20 cellular contexts compared by ENCODE assay signal in genomic region chr1:214419650-214420049, GRCh38.
DNase-seq lines count a peak whose midpoint lies in the region; ATAC-seq and TF ChIP-seq lines count a peak whose summit lies in the region.
"Had no signal": no experiment of that assay in that cellular context is flagged by ENCODE, and none has a peak within 500 bp of the region (broad histone marks: within the 10 kb centered on the region; RNA-seq: fewer than 3 reads in every experiment).

No MANE protein-coding gene starts in this region.

- H3K36me3 Mint-ChIP-seq in endodermal cell (ENCODE audit: low read depth) (peaks cover 7% of the 10 kb centered on the region), mesothelial cell of epicardium (peaks cover 1% of the 10 kb centered on the region)
- H3K36me3 Mint-ChIP-seq: memory B cell had no signal

- H3K27ac Mint-ChIP-seq in endodermal cell (peak overlapping the region; percentile 71), mesothelial cell of epicardium (peak overlapping the region; percentile 78)
- H3K27ac Mint-ChIP-seq: activated T-helper 1 cell treated with anti-CD3 and anti-CD28 coated beads, Interleukin-12 subunit alpha, Interleukin-12 subunit beta, Interleukin-2, Interleukin-4 antibody, amounts not matched to agents 30 ng/mL and 10 ng/mL and 1 ng/mL, durations not matched to agents 14 hours and 24 hours and 36 hours; memory B cell; stimulated activated naive CD8-positive, alpha-beta T cell treated with anti-CD3 and anti-CD28 coated beads, Interleukin-15, Interleukin-2, amounts not matched to agents 100 ng/mL and 50 ng/mL, for 24 hours; T-helper 17 cell had no signal

- no peak overlapping the region for H3K9ac ChIP-seq in endodermal cell (ENCODE audit: extremely low read depth, low read length, poor library complexity, severe bottlenecking)

- H3K4me1 Mint-ChIP-seq in endodermal cell (peaks cover 52% of the 10 kb centered on the region), mesothelial cell of epicardium (peaks cover 60% of the 10 kb centered on the region)
- H3K4me1 Mint-ChIP-seq: memory B cell, T-helper 17 cell had no signal

- no peaks in the 10 kb centered on the region for H3K9me3 ChIP-seq in endodermal cell (ENCODE audit: control insufficient read depth, low read length)
- H3K9me3 ChIP-seq: neutrophil had no signal

- H3K4me1 ChIP-seq in endodermal cell (ENCODE audit: control insufficient read depth, insufficient read depth, low read length) = peaks cover 19% of the 10 kb centered on the region

- no peaks in the 10 kb centered on the region for H3K36me3 ChIP-seq in endodermal cell (ENCODE audit: control insufficient read depth, insufficient read depth, low read length)
- H3K36me3 ChIP-seq: neutrophil had no signal

- no peak overlapping the region for H3K27ac ChIP-seq in endodermal cell (ENCODE audit: low read depth, low read length)
- H3K27ac ChIP-seq: neutrophil had no signal

- ATAC-seq in HG03196 (IDR thresholded peaks at IDR 0.05; ENCODE audit: unreplicated experiment) (no peak), GM18520 (IDR thresholded peaks at IDR 0.05; ENCODE audit: unreplicated experiment) (no peak), GM21717 (IDR thresholded peaks at IDR 0.05; ENCODE audit: unreplicated experiment) (no peak)
- ATAC-seq: right cardiac atrium, T-helper 17 cell had no signal

- no peak for TF ChIP-seq CTCF in endodermal cell (conservative IDR thresholded peaks at IDR 0.05)
- TF ChIP-seq CTCF in mesothelial cell of epicardium (IDR thresholded peaks at IDR 0.05; ENCODE audit: unreplicated experiment) = no peak

- H3K27me3 Mint-ChIP-seq in endodermal cell (ENCODE audit: insufficient read depth) (no peaks in the 10 kb centered on the region), mesothelial cell of epicardium (ENCODE audit: low read depth) (no peaks in the 10 kb centered on the region)

- DNase-seq in OCI-M1 (lab: John Stamatoyannopoulos, UW) = peak; percentile 66
- peak; percentile 71 for DNase-seq in endodermal cell
- DNase-seq in mesothelial cell of epicardium (ENCODE audit: low spot score in 2 of 2, unreplicated experiment in 2 of 2) = no peak
- DNase-seq in kidney tubule cell (ENCODE audit: low spot score) = no peak
- DNase-seq: activated CD8-positive, alpha-beta memory T cell treated with anti-CD3 and anti-CD28 coated beads for 24 hours; COR-L47; glutamatergic neuron; Kasumi-1; NCI-H69; right cardiac atrium; SIG-M5; stimulated activated CD4-positive, alpha-beta T cell treated with anti-CD3 and anti-CD28 coated beads, Interleukin-1b, Interleukin-23, amount 100 ng/mL, for 48 hours; T-helper 17 cell had no signal

- no peak overlapping the region for H3K4me3 Mint-ChIP-seq in endodermal cell
- no peak overlapping the region for H3K4me3 Mint-ChIP-seq in mesothelial cell of epicardium
- H3K4me3 Mint-ChIP-seq: activated T-helper 1 cell treated with anti-CD3 and anti-CD28 coated beads, Interleukin-12 subunit alpha, Interleukin-12 subunit beta, Interleukin-2, Interleukin-4 antibody, amounts not matched to agents 30 ng/mL and 10 ng/mL and 1 ng/mL, durations not matched to agents 14 hours and 24 hours and 36 hours; memory B cell; stimulated activated naive CD8-positive, alpha-beta T cell treated with anti-CD3 and anti-CD28 coated beads, Interleukin-15, Interleukin-2, amounts not matched to agents 100 ng/mL and 50 ng/mL, for 24 hours; T-helper 17 cell had no signal

- no peaks in the 10 kb centered on the region for H3K9me3 Mint-ChIP-seq in endodermal cell
- no peaks in the 10 kb centered on the region for H3K9me3 Mint-ChIP-seq in mesothelial cell of epicardium
- H3K9me3 Mint-ChIP-seq: stimulated activated naive CD8-positive, alpha-beta T cell treated with anti-CD3 and anti-CD28 coated beads, Interleukin-15, Interleukin-2, amounts not matched to agents 100 ng/mL and 50 ng/mL, for 24 hours had no signal

- 49 to 80% methylated on average over 1 to 3 of the region's 3 CpGs for WGBS in endodermal cell (ENCODE audit: insufficient coverage in 1 of 2, insufficient read length in 1 of 2), 2 experiments

- peak overlapping the region; percentile 48 for H3K4me3 ChIP-seq in endodermal cell (ENCODE audit: low read length)

- no peaks in the 10 kb centered on the region for H3K27me3 ChIP-seq in endodermal cell (ENCODE audit: control insufficient read depth, insufficient read depth, low read length, poor library complexity, severe bottlenecking)
- H3K27me3 ChIP-seq: neutrophil had no signal

Comparison
In these comparisons a context has a peak if more than half of its experiments do, and no peak if none do; other contexts are left out.
1. DNase-seq: peak in OCI-M1 (single experiment) and endodermal cell (single experiment); none in mesothelial cell of epicardium (0 of 2) and kidney tubule cell (single experiment).